Comparison of ENCODE assay signal across 9 cellular contexts in the genomic region with DNA sequence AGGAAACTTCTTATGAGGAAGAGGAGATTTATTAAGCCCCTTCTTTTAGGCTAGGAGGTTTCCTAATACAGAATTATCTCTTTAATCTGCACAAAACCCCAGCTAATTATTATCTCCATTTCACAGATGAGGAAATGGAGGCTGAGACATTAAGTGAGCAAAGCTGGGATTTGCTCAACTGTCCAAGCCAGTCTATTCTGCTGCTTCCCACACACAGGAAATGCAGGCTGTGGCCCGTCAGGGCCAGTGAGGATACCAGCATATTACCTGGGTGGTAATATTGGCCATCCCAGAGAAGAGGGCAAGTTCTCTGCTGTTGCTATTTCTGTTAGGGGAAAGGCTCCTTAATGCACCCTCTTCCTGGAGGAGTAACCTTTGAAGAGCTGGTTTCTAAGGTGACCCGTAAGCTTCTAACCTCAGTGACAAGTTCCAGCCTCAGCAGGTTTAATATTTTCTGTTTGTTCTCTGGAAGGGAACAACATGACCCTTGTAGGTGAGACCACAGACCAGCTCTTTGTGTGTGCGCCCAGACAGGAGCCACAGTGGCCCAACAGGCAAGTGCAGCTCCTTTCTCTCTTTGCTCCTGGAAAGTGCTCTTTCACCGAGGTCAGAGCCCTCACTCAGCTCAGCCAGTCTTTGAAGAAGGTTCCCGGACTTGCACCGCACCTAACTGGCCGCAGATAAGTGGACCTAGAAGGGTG. TPM values are rescaled to one million over a fixed set of nuclear protein-coding genes. Genes with fewer than 3 reads are reported as not detected.
DNase-seq lines count a peak whose midpoint lies in the region; ATAC-seq, FAIRE-seq and TF ChIP-seq lines count a peak whose summit lies in the region.
"Had no signal": no experiment of that assay in that cellular context is flagged by ENCODE, and none has a peak within 500 bp of the region (broad histone marks: within the 10 kb centered on the region; RNA-seq: fewer than 3 reads in every experiment).

No MANE protein-coding gene starts in this region.

- no peak for TF ChIP-seq RAD21 in HepG2 (CRISPR knock-in tag; IDR thresholded peaks at IDR 0.05)

- no peak for TF ChIP-seq CTCF in GM06990 (IDR thresholded peaks at IDR 0.05; ENCODE audit: insufficient read depth, low read length, poor library complexity, severe bottlenecking)
- no peak for TF ChIP-seq CTCF in HepG2 (CRISPR knock-in tag; IDR thresholded peaks at IDR 0.05)
- no peak for TF ChIP-seq CTCF in GM10266 (IDR thresholded peaks at IDR 0.05; ENCODE audit: control insufficient read depth, insufficient read depth, low read depth, missing control alignments)

- H3K36me3 ChIP-seq in GM06990 (ENCODE audit: control insufficient read depth, insufficient read depth, low read length) (no peaks in the 10 kb centered on the region), HepG2 (replicated peaks in 1 of 2; ENCODE audit: control insufficient read depth in 1 of 2, insufficient read depth in 2 of 2, low read length in 2 of 2) (no peaks in the 10 kb centered on the region)

- POLR2A ChIA-PET in HepG2 (lab: Yijun Ruan, JAX) = interaction anchor here (1.1 kb wide), 1 partner anchor 10 kb away, joined by 4 read pairs; no protein-coding TSS in a partner anchor

- CTCF ChIA-PET in HepG2 (lab: Yijun Ruan, JAX; ENCODE audit: low intra/inter-chr PET ratio, low total read pairs) = no interaction called here

- intact Hi-C loops in HepG2 (cut with micrococcal nuclease; ENCODE audit: unreplicated experiment) = no loop called here

- no TSS peak for BruUV-seq in HepG2 (replicated peaks; lab: Mats Ljungman, UMichigan)

- H3K79me2 ChIP-seq in HepG2 (ENCODE audit: insufficient read depth, low read length) = peaks cover 50% of the 10 kb centered on the region

- WGBS in HepG2 (ENCODE audit: low lambda C conversion rate) = 47% methylated on average over 6 of the region's 7 CpGs

- H4K20me1 ChIP-seq in HepG2 (ENCODE audit: insufficient read depth, low read length) = no peaks in the 10 kb centered on the region

- ATAC-seq in GM21367 (IDR thresholded peaks at IDR 0.05; ENCODE audit: unreplicated experiment) (peak; percentile 29), HG03571 (IDR thresholded peaks at IDR 0.05; ENCODE audit: unreplicated experiment) (peak; percentile 36), HepG2 (peak; percentile 83)

- peak; percentile 4 for FAIRE-seq in HepG2 (lab: Jason Lieb, UNC)

- in situ Hi-C loops in HepG2 (cut with HindIII; ENCODE audit: extremely low pct_ligation_motif_present, low pct_unique_long_range_greater_than_20kb) = no loop called here

- H3K4me3 ChIP-seq in GM06990 (replicated peaks; ENCODE audit: low read depth, low read length) (peak overlapping the region; percentile 48), HepG2 (replicated peaks in 1 of 3; ENCODE audit: insufficient read depth in 1 of 3, low read depth in 2 of 3, low read length in 3 of 3) (peak overlapping the region in 1 of 3 experiments; percentile 31; a peak in 1 of 6 replicates)

- H2AFZ ChIP-seq in HepG2 (ENCODE audit: low read length) = no peak overlapping the region

- peak overlapping the region; percentile 71 for H3K27ac ChIP-seq in HepG2 (ENCODE audit: extremely low read length, insufficient read depth, low read length)

- DNase-seq in GM06990 (ENCODE audit: extremely low read depth, insufficient read length) (no peak), HepG2 (ENCODE audit: low spot score) (peak; percentile 18), NCI-H748 (lab: John Stamatoyannopoulos, UW; ENCODE audit: unreplicated experiment) (no peak), NCI-H1105 treated with DMSO at 0.1 percent for 48 hours (lab: John Stamatoyannopoulos, UW) (no peak), NCI-H146 treated with DMSO at 0.1 percent for 48 hours (lab: John Stamatoyannopoulos, UW; ENCODE audit: unreplicated experiment) (no peak), GM10266 (ENCODE audit: extremely low spot score) (no peak)
- DNase-seq: NCI-H748 treated with DMSO at 0.1 percent for 48 hours had no signal

- TF ChIP-seq EP300 in HepG2 (IDR thresholded peaks at IDR 0.05; ENCODE audit: low read depth in 2 of 2, low read length in 2 of 2) (no peak), HepG2 (CRISPR knock-in tag; IDR thresholded peaks at IDR 0.05; ENCODE audit: borderline replicate concordance) (no peak)

- no peaks in the 10 kb centered on the region for H3K27me3 ChIP-seq in GM06990 (replicated peaks; ENCODE audit: control insufficient read depth, insufficient read depth, low read length)
- H3K27me3 ChIP-seq in HepG2 (ENCODE audit: control insufficient read depth in 1 of 2, insufficient read depth in 2 of 2, low read length in 2 of 2) = no peaks in the 10 kb centered on the region

- peak overlapping the region; percentile 63 for H3K4me2 ChIP-seq in HepG2 (ENCODE audit: low read depth, low read length)

- H3K4me1 ChIP-seq in HepG2 (ENCODE audit: insufficient read depth, low read length) = peaks cover 62% of the 10 kb centered on the region

- peak overlapping the region; percentile 58; the same call in 1 of the 2 replicates for H3K9ac ChIP-seq in HepG2 (ENCODE audit: insufficient read depth, low read depth, low read length)

- TF ChIP-seq POLR2A in HepG2 (IDR thresholded peaks at IDR 0.05; ENCODE audit: insufficient read depth in 1 of 2, low read depth in 2 of 2, low read length in 2 of 2) = no peak

- no peaks in the 10 kb centered on the region for H3K9me3 ChIP-seq in HepG2 (ENCODE audit: low read length)

TF ChIP-seq in HepG2, 621 proteins besides CTCF, POLR2A, EP300 and RAD21 (continues in another document):
- TF ChIP-seq SALL1 (CRISPR knock-in tag; IDR thresholded peaks at IDR 0.05) (peak; percentile 43; the same call in 1 of the 2 replicates), ZMYM3 (CRISPR knock-in tag; IDR thresholded peaks at IDR 0.05) (peak; percentile 62; the same call in 1 of the 2 replicates), POGZ (CRISPR knock-in tag; IDR thresholded peaks at IDR 0.05) (peak; percentile 29; the same call in 1 of the 2 replicates), BCL6 (CRISPR knock-in tag; IDR thresholded peaks at IDR 0.05) (peak; percentile 45; the same call in 1 of the 2 replicates), ZNF501 (CRISPR knock-in tag; IDR thresholded peaks at IDR 0.05) (0 out of 2 replicates have a peak, but pooled peaks have one; percentile 29), RCOR2 (CRISPR knock-in tag; IDR thresholded peaks at IDR 0.05) (0 out of 2 replicates have a peak, but pooled peaks have one; percentile 12), HNF4G (IDR thresholded peaks at IDR 0.05; ENCODE audit: borderline replicate concordance, low read depth, low read length) (no peak), HNF4G (CRISPR knock-in tag; IDR thresholded peaks at IDR 0.05; ENCODE audit: borderline replicate concordance, low read depth) (no peak), TRIM24 (CRISPR knock-in tag; IDR thresholded peaks at IDR 0.05) (no peak)
- TF ChIP-seq, protein P1, sequence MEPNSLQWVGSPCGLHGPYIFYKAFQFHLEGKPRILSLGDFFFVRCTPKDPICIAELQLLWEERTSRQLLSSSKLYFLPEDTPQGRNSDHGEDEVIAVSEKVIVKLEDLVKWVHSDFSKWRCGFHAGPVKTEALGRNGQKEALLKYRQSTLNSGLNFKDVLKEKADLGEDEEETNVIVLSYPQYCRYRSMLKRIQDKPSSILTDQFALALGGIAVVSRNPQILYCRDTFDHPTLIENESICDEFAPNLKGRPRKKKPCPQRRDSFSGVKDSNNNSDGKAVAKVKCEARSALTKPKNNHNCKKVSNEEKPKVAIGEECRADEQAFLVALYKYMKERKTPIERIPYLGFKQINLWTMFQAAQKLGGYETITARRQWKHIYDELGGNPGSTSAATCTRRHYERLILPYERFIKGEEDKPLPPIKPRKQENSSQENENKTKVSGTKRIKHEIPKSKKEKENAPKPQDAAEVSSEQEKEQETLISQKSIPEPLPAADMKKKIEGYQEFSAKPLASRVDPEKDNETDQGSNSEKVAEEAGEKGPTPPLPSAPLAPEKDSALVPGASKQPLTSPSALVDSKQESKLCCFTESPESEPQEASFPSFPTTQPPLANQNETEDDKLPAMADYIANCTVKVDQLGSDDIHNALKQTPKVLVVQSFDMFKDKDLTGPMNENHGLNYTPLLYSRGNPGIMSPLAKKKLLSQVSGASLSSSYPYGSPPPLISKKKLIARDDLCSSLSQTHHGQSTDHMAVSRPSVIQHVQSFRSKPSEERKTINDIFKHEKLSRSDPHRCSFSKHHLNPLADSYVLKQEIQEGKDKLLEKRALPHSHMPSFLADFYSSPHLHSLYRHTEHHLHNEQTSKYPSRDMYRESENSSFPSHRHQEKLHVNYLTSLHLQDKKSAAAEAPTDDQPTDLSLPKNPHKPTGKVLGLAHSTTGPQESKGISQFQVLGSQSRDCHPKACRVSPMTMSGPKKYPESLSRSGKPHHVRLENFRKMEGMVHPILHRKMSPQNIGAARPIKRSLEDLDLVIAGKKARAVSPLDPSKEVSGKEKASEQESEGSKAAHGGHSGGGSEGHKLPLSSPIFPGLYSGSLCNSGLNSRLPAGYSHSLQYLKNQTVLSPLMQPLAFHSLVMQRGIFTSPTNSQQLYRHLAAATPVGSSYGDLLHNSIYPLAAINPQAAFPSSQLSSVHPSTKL (CRISPR knock-in tag; IDR thresholded peaks at IDR 0.05) = peak; percentile 20; the same call in 1 of the 2 replicates

RNA-seq across cellular contexts. Expression of a gene that starts 35.6 kb away (rescaled TPM):
- 12.2 TPM in 2 replicates for total RNA-seq in HepG2 (2016; rRNA removed; fragmentation: Illumina TruSeq; extraction: Trizol)
- total RNA-seq in HepG2 (2016; cell fraction: cytosol; rRNA removed; fragmentation: Illumina TruSeq; extraction: Trizol; ENCODE audit: low read depth) = 1.5 and 2.6 TPM in 2 replicates
- 10.4 and 11.6 TPM in 2 replicates for total RNA-seq in HepG2 (2016; cell fraction: insoluble cytoplasmic fraction; rRNA removed; fragmentation: Illumina TruSeq; extraction: Trizol)
- total RNA-seq in HepG2 (2016; cell fraction: membrane; rRNA removed; fragmentation: Illumina TruSeq; extraction: Trizol) = 4.6 and 4.8 TPM in 2 replicates
- 17.1 and 20.0 TPM in 2 replicates for total RNA-seq in HepG2 (2016; cell fraction: nucleus; rRNA removed; fragmentation: Illumina TruSeq; extraction: Trizol)
- 9.6 and 11.9 TPM in 2 replicates for polyA plus RNA-seq in HepG2 (2011; rRNA removed)
- polyA plus RNA-seq in HepG2 (2011; cell fraction: cytosol; rRNA removed) = 7.0 and 8.0 TPM in 2 replicates
- 11.8 and 12.8 TPM in 2 replicates for polyA plus RNA-seq in HepG2 (2011; cell fraction: nucleus; rRNA removed)
- 7.3 and 8.1 TPM in 2 replicates for polyA plus RNA-seq in HepG2 (2012)
- 0.26 and 0.42 TPM in 2 replicates for polyA plus RNA-seq in HepG2 (2016; cell fraction: cytosol; fragmentation: Illumina TruSeq; extraction: Trizol; ENCODE audit: low read depth)
- 7.8 and 8.5 TPM in 2 replicates for polyA plus RNA-seq in HepG2 (2016; cell fraction: insoluble cytoplasmic fraction; fragmentation: Illumina TruSeq; extraction: Trizol; ENCODE audit: low read depth)
- polyA plus RNA-seq in HepG2 (2016; cell fraction: membrane; fragmentation: Illumina TruSeq; extraction: Trizol; ENCODE audit: low read depth) = 1.4 and 1.7 TPM in 2 replicates
- polyA plus RNA-seq in HepG2 (2016; cell fraction: nucleus; fragmentation: Illumina TruSeq; extraction: Trizol; ENCODE audit: insufficient read depth, low read depth) = 11.3 and 12.2 TPM in 2 replicates
- polyA minus RNA-seq in HepG2 (2011; rRNA and poly(A)+ RNA removed; ENCODE audit: low replicate concordance) = 11.6 and 31.0 TPM in 2 replicates
- polyA minus RNA-seq in HepG2 (2011; cell fraction: cytosol; rRNA and poly(A)+ RNA removed) = 13.0 and 13.1 TPM in 2 replicates
- 57.6 and 63.4 TPM in 2 replicates for polyA minus RNA-seq in HepG2 (2011; cell fraction: nucleus; rRNA and poly(A)+ RNA removed)

Comparison
In these comparisons a context has a peak if more than half of its experiments do, and no peak if none do; other contexts are left out.
1. ATAC-seq: peak in every context shown above with its lines; median percentile 83 in HepG2; 36 in HG03571; 29 in GM21367.